Comparison of ENCODE assay signal across 15 cellular contexts in genomic region chr20:51461306-51461705, GRCh38.
DNase-seq lines count a peak whose midpoint lies in the region; ATAC-seq, FAIRE-seq and TF ChIP-seq lines count a peak whose summit lies in the region.
"Had no signal": no experiment of that assay in that cellular context is flagged by ENCODE, and none has a peak within 500 bp of the region (broad histone marks: within the 10 kb centered on the region; RNA-seq: fewer than 3 reads in every experiment).

No MANE protein-coding gene starts in this region.

- DNase-seq in KBM-7 = peak; percentile 65
- no peak for DNase-seq in GM12878 (ENCODE audit: low read depth, low spot score)
- no peak for DNase-seq in erythroblast (lab: John Stamatoyannopoulos, UW)
- DNase-seq in activated T-helper 1 cell treated with anti-CD3 and anti-CD28 coated beads, Interleukin-12 subunit alpha, Interleukin-12 subunit beta, Interleukin-2, Interleukin-4 antibody, amounts not matched to agents 30 ng/mL and 10 ng/mL and 1 ng/mL, durations not matched to agents 14 hours and 24 hours and 36 hours (ENCODE audit: low spot score) = no peak
- no peak for DNase-seq in activated CD8-positive, alpha-beta memory T cell treated with anti-CD3 and anti-CD28 coated beads, Interleukin-2, amount 50 U/mL, for 4 hours
- DNase-seq: aorta; endodermal cell; lower lobe of right lung; NCI-H1417 treated with DMSO at 0.1 percent for 48 hours; NK-92 treated with Interleukin-12 subunit alpha and Interleukin-12 subunit beta, amount 100 ng/mL, for 24 hours had no signal

- peak overlapping the region; percentile 74 for H3K27ac ChIP-seq in GM12878 (ENCODE audit: control insufficient read depth, insufficient read depth)
- H3K27ac ChIP-seq: hepatocyte, lower lobe of right lung, ovary had no signal

- H3K4me1 ChIP-seq in GM12878 (ENCODE audit: control insufficient read depth, insufficient read depth, low read length) = peaks cover 16% of the 10 kb centered on the region

- H3K4me2 ChIP-seq in GM12878 (ENCODE audit: control insufficient read depth, insufficient read depth) = peak overlapping the region; percentile 59; the same call in 1 of the 2 replicates
- H3K4me2 ChIP-seq: hepatocyte had no signal

- peaks cover 37% of the 10 kb centered on the region for H3K4me1 Mint-ChIP-seq in activated T-helper 1 cell treated with anti-CD3 and anti-CD28 coated beads, Interleukin-12 subunit alpha, Interleukin-12 subunit beta, Interleukin-2, Interleukin-4 antibody, amounts not matched to agents 30 ng/mL and 10 ng/mL and 1 ng/mL, durations not matched to agents 14 hours and 24 hours and 36 hours (ENCODE audit: low read depth)

- H3K27me3 ChIP-seq in GM12878 (replicated peaks in 1 of 2; ENCODE audit: control insufficient read depth in 2 of 2, insufficient read depth in 2 of 2, low read length in 1 of 2) = no peaks in the 10 kb centered on the region
- H3K27me3 ChIP-seq: hepatocyte, ovary had no signal

- H3K36me3 Mint-ChIP-seq in activated T-helper 1 cell treated with anti-CD3 and anti-CD28 coated beads, Interleukin-12 subunit alpha, Interleukin-12 subunit beta, Interleukin-2, Interleukin-4 antibody, amounts not matched to agents 30 ng/mL and 10 ng/mL and 1 ng/mL, durations not matched to agents 14 hours and 24 hours and 36 hours (ENCODE audit: low read depth) = peaks cover 50% of the 10 kb centered on the region

- no peak for FAIRE-seq in GM12878 (lab: Jason Lieb, UNC)

- no peak overlapping the region for H2AFZ ChIP-seq in GM12878 (ENCODE audit: control insufficient read depth, low read depth, low read length)
- H2AFZ ChIP-seq: hepatocyte had no signal

- ATAC-seq in GM18511 (IDR thresholded peaks at IDR 0.05; ENCODE audit: unreplicated experiment) (peak; percentile 16), GM21619 (IDR thresholded peaks at IDR 0.05; ENCODE audit: unreplicated experiment) (peak; percentile 10), GM12878 (no peak), GM21390 (IDR thresholded peaks at IDR 0.05; ENCODE audit: unreplicated experiment) (no peak)
- ATAC-seq: lower lobe of right lung had no signal

- peak overlapping the region; percentile 16; the same call in 1 of the 2 replicates for H3K9ac ChIP-seq in GM12878 (ENCODE audit: control insufficient read depth, insufficient read depth, low read length)

- no peaks in the 10 kb centered on the region for H3K79me2 ChIP-seq in GM12878 (ENCODE audit: control insufficient read depth, insufficient read depth, low read length)
- H3K79me2 ChIP-seq: hepatocyte had no signal

- H3K9me3 Mint-ChIP-seq in activated T-helper 1 cell treated with anti-CD3 and anti-CD28 coated beads, Interleukin-12 subunit alpha, Interleukin-12 subunit beta, Interleukin-2, Interleukin-4 antibody, amounts not matched to agents 30 ng/mL and 10 ng/mL and 1 ng/mL, durations not matched to agents 14 hours and 24 hours and 36 hours = no peaks in the 10 kb centered on the region
- H3K9me3 Mint-ChIP-seq: endodermal cell had no signal

- peaks cover 8 to 16% of the 10 kb centered on the region in 2 experiments for H3K36me3 ChIP-seq in GM12878 (ENCODE audit: control insufficient read depth in 2 of 2, insufficient read depth in 2 of 2, low read length in 1 of 2)
- H3K36me3 ChIP-seq: lower lobe of right lung, ovary had no signal

- no peak for TF ChIP-seq EP300 in GM12878 (IDR thresholded peaks at IDR 0.05; ENCODE audit: borderline replicate concordance in 1 of 2, control insufficient read depth in 1 of 2, low read depth in 2 of 2, low read length in 2 of 2)

- POLR2A ChIA-PET in GM12878 (lab: Charles Lee) = interaction anchor here (1.0 kb wide), 2 partner anchors 19 to 72 kb away, joined by 3 read pairs; no protein-coding TSS in a partner anchor

- TF ChIP-seq RAD21 in GM12878 (IDR thresholded peaks at IDR 0.05; ENCODE audit: insufficient read depth, low read depth, low read length) = no peak

- no peaks in the 10 kb centered on the region for H4K20me1 ChIP-seq in GM12878 (ENCODE audit: control insufficient read depth, insufficient read depth)

- CTCF ChIA-PET in GM12878 (lab: Yijun Ruan, JAX) = interaction anchor here (1.0 to 2.3 kb wide), 5 partner anchors 33 to 161 kb away, joined by 3 to 8 read pairs (median 4); no protein-coding TSS in a partner anchor

- no peak overlapping the region for H3K4me3 Mint-ChIP-seq in activated T-helper 1 cell treated with anti-CD3 and anti-CD28 coated beads, Interleukin-12 subunit alpha, Interleukin-12 subunit beta, Interleukin-2, Interleukin-4 antibody, amounts not matched to agents 30 ng/mL and 10 ng/mL and 1 ng/mL, durations not matched to agents 14 hours and 24 hours and 36 hours
- H3K4me3 Mint-ChIP-seq: endodermal cell had no signal

- intact Hi-C loops in GM12878 (cut with micrococcal nuclease; ENCODE audit: unreplicated experiment) = loop anchor here (2.0 to 5.0 kb wide), 5 partner anchors 19 to 81 kb away; partner anchors contain the start of gene NFATC2
- intact Hi-C loops in activated T-helper 1 cell treated with anti-CD3 and anti-CD28 coated beads, Interleukin-12 subunit alpha, Interleukin-12 subunit beta, Interleukin-2, Interleukin-4 antibody, amounts not matched to agents 30 ng/mL and 10 ng/mL and 1 ng/mL, durations not matched to agents 14 hours and 24 hours and 36 hours (cut with micrococcal nuclease) = no loop called here

- RAD21 ChIA-PET in GM12878 (lab: Charles Lee; ENCODE audit: unreplicated experiment) = interaction anchor here (0.6 to 2.1 kb wide), 11 partner anchors 20 to 134 kb away, joined by 3 to 15 read pairs (median 4); partner anchors contain the start of gene NFATC2

- 59% methylated on average over 8 of the region's 8 CpGs for whole genome bisulfite sequencing in GM12878 (ENCODE audit: insufficient coverage, insufficient replicate concordance, low lambda C conversion rate, missing lambda C conversion rate)

- no peaks in the 10 kb centered on the region for H3K27me3 Mint-ChIP-seq in activated T-helper 1 cell treated with anti-CD3 and anti-CD28 coated beads, Interleukin-12 subunit alpha, Interleukin-12 subunit beta, Interleukin-2, Interleukin-4 antibody, amounts not matched to agents 30 ng/mL and 10 ng/mL and 1 ng/mL, durations not matched to agents 14 hours and 24 hours and 36 hours (ENCODE audit: insufficient read depth)

- TF ChIP-seq POLR2A in GM12878 (IDR thresholded peaks at IDR 0.05; ENCODE audit: low read depth, low read length) (no peak), erythroblast (IDR thresholded peaks at IDR 0.05; ENCODE audit: low read length) (no peak)

- in situ Hi-C loops in KBM-7 (cut with MboI; ENCODE audit: low pct_unique_long_range_greater_than_20kb, low sequenced_read_pairs) (no loop called here), GM12878 (cut with MboI) (no loop called here)

- H3K27ac Mint-ChIP-seq in activated T-helper 1 cell treated with anti-CD3 and anti-CD28 coated beads, Interleukin-12 subunit alpha, Interleukin-12 subunit beta, Interleukin-2, Interleukin-4 antibody, amounts not matched to agents 30 ng/mL and 10 ng/mL and 1 ng/mL, durations not matched to agents 14 hours and 24 hours and 36 hours = no peak overlapping the region

- BruUV-seq in GM12878 (replicated peaks; lab: Mats Ljungman, UMichigan) = no TSS peak

- no peak overlapping the region for H3K4me3 ChIP-seq in GM12878
- H3K4me3 ChIP-seq: hepatocyte, lower lobe of right lung, ovary had no signal

- no peak for TF ChIP-seq CTCF in GM12878 (IDR thresholded peaks at IDR 0.05 in 2 of 3, conservative IDR thresholded peaks at IDR 0.05 in 1 of 3; ENCODE audit: control insufficient read depth in 2 of 3, extremely low read depth in 1 of 3, insufficient read depth in 1 of 3, low read depth in 3 of 3, low read length in 3 of 3)

- SMC1A ChIA-PET in GM12878 (lab: Charles Lee; ENCODE audit: uncharacterized antibody, unreplicated experiment) = interaction anchor here (0.6 to 2.2 kb wide), 9 partner anchors 20 to 80 kb away, joined by 3 to 13 read pairs (median 6); no protein-coding TSS in a partner anchor

- H3K9me3 ChIP-seq in GM12878 (replicated peaks; ENCODE audit: control insufficient read depth, insufficient read depth, low read length) = no peaks in the 10 kb centered on the region; the same call in 2 of the 3 replicates
- H3K9me3 ChIP-seq: lower lobe of right lung, ovary had no signal

TF ChIP-seq in GM12878, 131 proteins besides CTCF, POLR2A, EP300 and RAD21:
- TF ChIP-seq ZNF622 (IDR thresholded peaks at IDR 0.05) (no peak), RBBP5 (conservative IDR thresholded peaks at IDR 0.05) (no peak), MTA2 (IDR thresholded peaks at IDR 0.05; ENCODE audit: low read depth) (no peak), ZNF274 (IDR thresholded peaks at IDR 0.05; ENCODE audit: insufficient read depth, insufficient read length) (no peak), BCL11A (IDR thresholded peaks at IDR 0.05; ENCODE audit: low read depth, low read length) (no peak), NRF1 (conservative IDR thresholded peaks at IDR 0.05; ENCODE audit: low read depth, low read length) (no peak)

Comparison
In these comparisons a context has a peak if more than half of its experiments do, and no peak if none do; other contexts are left out.
1. ATAC-seq: peak in GM18511 (single experiment) and GM21619 (single experiment); none in GM12878 (single experiment) and GM21390 (single experiment).